In genomic region chr19:19389683-19390082, GRCh38 we compare ENCODE assay signal across 7 cellular contexts. TPM values are rescaled to one million over a fixed set of nuclear protein-coding genes. Genes with fewer than 3 reads are reported as not detected.
A peak's percentile ranks its signal among the peaks of the same experiment; 100 is the strongest.
DNase-seq lines count a peak whose midpoint lies in the region; ATAC-seq, FAIRE-seq and TF ChIP-seq lines count a peak whose summit lies in the region.
"Not testable (repeated sequence)": the region's sequence is repeated elsewhere in the genome, so short reads cannot be mapped to it uniquely, and the experiment has no call there.

No MANE protein-coding gene starts in this region.

- not testable (repeated sequence) for H3K36me3 ChIP-seq in H1 (ENCODE audit: control insufficient read depth in 2 of 4, insufficient read depth in 4 of 4, low read length in 3 of 4); left lung; spleen

- not testable (repeated sequence) for TF ChIP-seq POLR2A in H1 (IDR thresholded peaks at IDR 0.05; ENCODE audit: control extremely low read depth in 1 of 2, low read depth in 2 of 2, low read length in 2 of 2); spleen (IDR thresholded peaks at IDR 0.05)

- intact Hi-C loops in left lung (cut with DNase I); spleen (cut with DNase I; ENCODE audit: low total_unique reads): not testable (repeated sequence)

- H3K36me3 Mint-ChIP-seq in H9 (ENCODE audit: insufficient read depth in 1 of 3, low read depth in 3 of 3); T-helper 17 cell (ENCODE audit: low read depth); nephron progenitor cell (ENCODE audit: low read depth): not testable (repeated sequence)
- peaks cover 23% of the 10 kb centered on the region for H3K36me3 Mint-ChIP-seq in activated naive CD8-positive, alpha-beta T cell treated with anti-CD3 and anti-CD28 coated beads, Interleukin-2, amount 10 ng/mL, durations not matched to agents 7 days and 5 days

- not testable (repeated sequence) for DNase-seq in H9; T-helper 17 cell; activated naive CD8-positive, alpha-beta T cell treated with anti-CD3 and anti-CD28 coated beads, Interleukin-2, amount 10 ng/mL, durations not matched to agents 7 days and 5 days; H1 (ENCODE audit: low read depth in 1 of 2, low spot score in 2 of 2); left lung; nephron progenitor cell
- peak; percentile 30 for DNase-seq in spleen

- CTCF ChIA-PET in H1 (lab: Charles Lee; ENCODE audit: partially characterized antibody), result interaction anchor here (1.4 to 1.8 kb wide), 6 partner anchors 10 to 86 kb away, joined by 3 to 5 read pairs (median 4); no protein-coding TSS in a partner anchor

- not testable (repeated sequence) for H3K4me3 ChIP-seq in H1 (ENCODE audit: extremely low read depth in 1 of 4, insufficient read depth in 2 of 4, low read depth in 3 of 4, low read length in 4 of 4); left lung; spleen

- H2BK12ac ChIP-seq in H9 (ENCODE audit: insufficient read length, low read depth, low read length); H1 (ENCODE audit: low read depth, low read length): not testable (repeated sequence)

- TF ChIP-seq CTCF in H9 (conservative IDR thresholded peaks at IDR 0.05); H1 (IDR thresholded peaks at IDR 0.05; ENCODE audit: control extremely low read depth in 1 of 3, insufficient read depth in 1 of 3, low read depth in 1 of 3, low read length in 3 of 3); left lung (IDR thresholded peaks at IDR 0.05); nephron progenitor cell (IDR thresholded peaks at IDR 0.05); spleen (IDR thresholded peaks at IDR 0.05 in 8 of 11, conservative IDR thresholded peaks at IDR 0.05 in 3 of 11): not testable (repeated sequence)

- H3K23me2 ChIP-seq in H9 (ENCODE audit: insufficient read length, low read depth, low read length, poor library complexity, severe bottlenecking); H1 (ENCODE audit: low read depth, low read length): not testable (repeated sequence)

- H3K56ac ChIP-seq in H9 (ENCODE audit: insufficient read length, low read depth, low read length); H1 (replicated peaks; ENCODE audit: insufficient read length, low read depth, low read length): not testable (repeated sequence)

- not testable (repeated sequence) for H3K4me2 ChIP-seq in H9 (ENCODE audit: insufficient read depth, insufficient read length, low read length); H1 (ENCODE audit: insufficient read depth in 1 of 2, low read depth in 2 of 2, low read length in 2 of 2)

- H2BK20ac ChIP-seq in H9 (ENCODE audit: low read depth, low read length, poor library complexity, severe bottlenecking); H1 (ENCODE audit: low read length): not testable (repeated sequence)

- no CpG with 5 or more reads among the region's 12 CpGs for WGBS in H9 (ENCODE audit: extremely low coverage, insufficient read length, low lambda C conversion rate)
- 89% methylated on average over 12 of the region's 12 CpGs; no CpG with 5 or more reads in 1 of the 2 experiments for WGBS in H1 (ENCODE audit: extremely low coverage in 1 of 2, insufficient coverage in 1 of 2, insufficient read length in 1 of 2, insufficient replicate concordance in 2 of 2, low coverage in 1 of 2, low lambda C conversion rate in 2 of 2, missing lambda C conversion rate in 1 of 2), 2 experiments
- WGBS in spleen, 5 donors, result 83 to 92% (median 90%) methylated on average over 12 of the region's 12 CpGs

- not testable (repeated sequence) for H2AK5ac ChIP-seq in H9 (ENCODE audit: insufficient read length, low read length); H1 (ENCODE audit: low read depth, low read length)

- H3K27ac Mint-ChIP-seq in H9, result peak overlapping the region in 2 of 3 experiments; percentile 45 to 87; a peak in 2 of 7 replicates
- peak overlapping the region; percentile 99 for H3K27ac Mint-ChIP-seq in T-helper 17 cell
- peak overlapping the region; percentile 17 for H3K27ac Mint-ChIP-seq in activated naive CD8-positive, alpha-beta T cell treated with anti-CD3 and anti-CD28 coated beads, Interleukin-2, amount 10 ng/mL, durations not matched to agents 7 days and 5 days
- peak overlapping the region; percentile 95 for H3K27ac Mint-ChIP-seq in nephron progenitor cell

- not testable (repeated sequence) for H4K20me1 ChIP-seq in H9 (ENCODE audit: control insufficient read depth, insufficient read depth, insufficient read length); H1 (replicated peaks in 1 of 2; ENCODE audit: control insufficient read depth in 1 of 2, insufficient read depth in 2 of 2, low read length in 2 of 2)

- not testable (repeated sequence) for H2BK5ac ChIP-seq in H9 (ENCODE audit: insufficient read length, low read length)
- 0 out of 2 replicates have a peak overlapping the region, but pooled peaks have one; percentile 61 for H2BK5ac ChIP-seq in H1 (ENCODE audit: low read depth, low read length)

- H3K79me2 ChIP-seq in H9 (ENCODE audit: insufficient read depth, low read length), result not testable (repeated sequence)
- H3K79me2 ChIP-seq in H1 (ENCODE audit: control insufficient read depth in 1 of 2, insufficient read depth in 2 of 2, low read length in 2 of 2), result peaks cover 0 to 41% of the 10 kb centered on the region in 2 experiments; a peak in 3 of 4 replicates

- TF ChIP-seq EP300 in H1 (IDR thresholded peaks at IDR 0.05; ENCODE audit: borderline replicate concordance in 1 of 2, low read depth in 2 of 2, low read length in 2 of 2), result not testable (repeated sequence)

- H2BK120ac ChIP-seq in H9 (ENCODE audit: low read depth, low read length, poor library complexity, severe bottlenecking); H1 (replicated peaks; ENCODE audit: low read depth, low read length): not testable (repeated sequence)

- not testable (repeated sequence) for H3K27me3 Mint-ChIP-seq in H9 (ENCODE audit: low read depth); T-helper 17 cell; activated naive CD8-positive, alpha-beta T cell treated with anti-CD3 and anti-CD28 coated beads, Interleukin-2, amount 10 ng/mL, durations not matched to agents 7 days and 5 days; nephron progenitor cell (ENCODE audit: low read depth, poor library complexity)

- H3K4me1 Mint-ChIP-seq in H9, result peaks cover 34 to 36% of the 10 kb centered on the region in 2 experiments
- peaks cover 56% of the 10 kb centered on the region for H3K4me1 Mint-ChIP-seq in T-helper 17 cell
- peaks cover 58% of the 10 kb centered on the region for H3K4me1 Mint-ChIP-seq in activated naive CD8-positive, alpha-beta T cell treated with anti-CD3 and anti-CD28 coated beads, Interleukin-2, amount 10 ng/mL, durations not matched to agents 7 days and 5 days
- peaks cover 68% of the 10 kb centered on the region for H3K4me1 Mint-ChIP-seq in nephron progenitor cell

- H2AFZ ChIP-seq in H9 (ENCODE audit: low read length); H1 (ENCODE audit: low read length): not testable (repeated sequence)

- H3K9me3 ChIP-seq in H9 (ENCODE audit: control insufficient read depth, low read depth, low read length); T-helper 17 cell (ENCODE audit: control insufficient read depth, low read length, poor library complexity, severe bottlenecking); H1 (ENCODE audit: insufficient read depth in 2 of 2, low read depth in 1 of 2, low read length in 1 of 2); left lung; spleen: not testable (repeated sequence)

- not testable (repeated sequence) for H3K27ac ChIP-seq in H9 (ENCODE audit: insufficient read length, low read depth, low read length); H1 (ENCODE audit: low read depth, low read length)
- H3K27ac ChIP-seq in left lung (peak overlapping the region; percentile 39 to 71), spleen (peak overlapping the region in 6 of 8 donors; percentile 52 to 97 (median 70))

- H4K5ac ChIP-seq in H9 (ENCODE audit: insufficient read length, low read depth, low read length); H1 (ENCODE audit: insufficient read length, low read depth, low read length): not testable (repeated sequence)

- not testable (repeated sequence) for FAIRE-seq in H1 (lab: Jason Lieb, UNC)

- H3K4ac ChIP-seq in H9 (ENCODE audit: low read depth, low read length); H1 (replicated peaks; ENCODE audit: insufficient read length, low read depth, low read length): not testable (repeated sequence)

- not testable (repeated sequence) for H3K9ac ChIP-seq in H9 (ENCODE audit: extremely low read depth, insufficient read length, low read length); H1 (replicated peaks in 1 of 4; ENCODE audit: extremely low read depth in 1 of 4, low read depth in 3 of 4, low read length in 3 of 4)

- not testable (repeated sequence) for H3K4me1 ChIP-seq in H9 (ENCODE audit: insufficient read depth, low read length); H1 (replicated peaks in 1 of 4; ENCODE audit: control insufficient read depth in 3 of 4, insufficient read depth in 4 of 4, low read length in 3 of 4)
- H3K4me1 ChIP-seq in left lung (peaks cover 44 to 89% of the 10 kb centered on the region in 2 donors), spleen (peaks cover 70 to 90% (median 88%) of the 10 kb centered on the region in 6 donors)

- not testable (repeated sequence) for H4K8ac ChIP-seq in H9 (replicated peaks; ENCODE audit: insufficient read length, low read depth, low read length); H1 (ENCODE audit: extremely low read depth, insufficient read depth, low read length)

- not testable (repeated sequence) for H3K9me3 Mint-ChIP-seq in H9; activated naive CD8-positive, alpha-beta T cell treated with anti-CD3 and anti-CD28 coated beads, Interleukin-2, amount 10 ng/mL, durations not matched to agents 7 days and 5 days; nephron progenitor cell

- not testable (repeated sequence) for H3K14ac ChIP-seq in H9 (ENCODE audit: insufficient read depth, low read length); H1 (ENCODE audit: insufficient read length)

- H3K18ac ChIP-seq in H9 (ENCODE audit: insufficient read length, low read depth, low read length); H1 (ENCODE audit: extremely low read depth, low read length): not testable (repeated sequence)

- not testable (repeated sequence) for H2BK15ac ChIP-seq in H9 (ENCODE audit: low read depth, low read length); H1 (ENCODE audit: low read length)

- not testable (repeated sequence) for H3K4me3 Mint-ChIP-seq in H9, T-helper 17 cell
- peak overlapping the region; percentile 89 for H3K4me3 Mint-ChIP-seq in activated naive CD8-positive, alpha-beta T cell treated with anti-CD3 and anti-CD28 coated beads, Interleukin-2, amount 10 ng/mL, durations not matched to agents 7 days and 5 days
- H3K4me3 Mint-ChIP-seq in nephron progenitor cell, result peak overlapping the region; percentile 45

- not testable (repeated sequence) for H3K27me3 ChIP-seq in H9 (ENCODE audit: insufficient read depth, low read length); H1 (replicated peaks in 1 of 4; ENCODE audit: control insufficient read depth in 3 of 4, extremely low read depth in 1 of 4, insufficient read depth in 3 of 4, low read length in 3 of 4); left lung; spleen (replicated peaks in 1 of 7)

- H3T11ph ChIP-seq in H9 (ENCODE audit: low read length), result not testable (repeated sequence)

- not testable (repeated sequence) for TF ChIP-seq RAD21 in H1 (IDR thresholded peaks at IDR 0.05 in 1 of 2, conservative IDR thresholded peaks at IDR 0.05 in 1 of 2; ENCODE audit: low read depth in 2 of 2, low read length in 2 of 2)

- not testable (repeated sequence) for H3K23ac ChIP-seq in H9 (ENCODE audit: insufficient read length, low read depth, low read length); H1 (ENCODE audit: insufficient read length)

- not testable (repeated sequence) for ATAC-seq in T-helper 17 cell; activated naive CD8-positive, alpha-beta T cell treated with anti-CD3 and anti-CD28 coated beads, Interleukin-2, amount 10 ng/mL, durations not matched to agents 7 days and 5 days (ENCODE audit: low read depth); left lung

- not testable (repeated sequence) for H3K79me1 ChIP-seq in H9 (ENCODE audit: insufficient read depth, low read depth, low read length, poor library complexity, severe bottlenecking); H1 (ENCODE audit: low read depth, low read length)

- POLR2A ChIA-PET in activated naive CD8-positive, alpha-beta T cell treated with anti-CD3 and anti-CD28 coated beads, Interleukin-2, amount 10 ng/mL, durations not matched to agents 7 days and 5 days (lab: Charles Lee), result interaction anchor here (0.8 kb wide), 1 partner anchor 17 kb away, joined by 3 read pairs; no protein-coding TSS in a partner anchor
- POLR2A ChIA-PET in H1 (lab: Charles Lee; ENCODE audit: partially characterized antibody), result interaction anchor here (0.7 to 2.0 kb wide), 7 partner anchors 13 to 127 kb away, joined by 3 to 11 read pairs (median 4); partner anchors contain the start of genes GATAD2A and NDUFA13

- not testable (repeated sequence) for H4K91ac ChIP-seq in H9 (ENCODE audit: insufficient read length, low read depth, low read length); H1 (replicated peaks; ENCODE audit: insufficient read length, low read length)

RNA-seq across cellular contexts. Expression of gene GATAD2A, which starts 15.8 kb away (rescaled TPM):
- total RNA-seq in H9 (2021), result 189 and 198 TPM in 2 replicates
- total RNA-seq in T-helper 17 cell, result 100 to 1,000 TPM; 129 to 153 TPM
- total RNA-seq in activated naive CD8-positive, alpha-beta T cell treated with anti-CD3 and anti-CD28 coated beads, Interleukin-2, amount 10 ng/mL, durations not matched to agents 7 days and 5 days, result 100 to 1,000 TPM; 152 to 153 TPM
- total RNA-seq in H1 (2021; fragmentation: NEBNext Ultra II Directional; extraction: Animal tissue kit (Norgen Biotek cat#: 25700)), result 205 and 210 TPM in 2 replicates
- polyA plus RNA-seq in H1 (2011; rRNA removed), result 38.4 and 54.9 TPM in 2 replicates
- 40.1 TPM for polyA plus RNA-seq in H1 (2011; cell fraction: cytosol; rRNA removed)
- polyA plus RNA-seq in H1 (2011; cell fraction: nucleus; rRNA removed), result 48.0 TPM
- polyA plus RNA-seq in H1 (2012, experiment 1 of 2), result 71.5 to 98.9 TPM (median 84.3 TPM) in 4 replicates
- 49.7 TPM for polyA plus RNA-seq in H1 (2012, experiment 2 of 2)
- polyA plus RNA-seq in H1 (2013, experiment 1 of 2), result 69.1 TPM
- 71.8 TPM for polyA plus RNA-seq in H1 (2013, experiment 2 of 2)
- 22.1 and 22.6 TPM in 2 replicates for polyA minus RNA-seq in H1 (2011; rRNA and poly(A)+ RNA removed)
- polyA minus RNA-seq in H1 (2011; cell fraction: cytosol; rRNA and poly(A)+ RNA removed), result 76.8 TPM
- 33.9 TPM for polyA minus RNA-seq in H1 (2011; cell fraction: nucleus; rRNA and poly(A)+ RNA removed)
- 10 to 100 TPM; 66.3 to 97.3 TPM for total RNA-seq in left lung
- total RNA-seq in spleen, result 100 to 1,000 TPM in 3 of 7 donors, 10 to 100 TPM in 4; 54.0 to 122 (median 94.2) TPM
- polyA plus RNA-seq in spleen, result 10 to 100 TPM; 11.6 to 25.5 (median 12.6) TPM

Comparison
In these comparisons a context has a peak if more than half of its experiments do, and no peak if none do; other contexts are left out.
1. H3K27ac Mint-ChIP-seq: peak in every context shown above with its lines; median percentile 99 in T-helper 17 cell; 95 in nephron progenitor cell; 66 in H9; 17 in activated naive CD8-positive, alpha-beta T cell treated with anti-CD3 and anti-CD28 coated beads, Interleukin-2, amount 10 ng/mL, durations not matched to agents 7 days and 5 days.